ENCODE assay signal across 13 cellular contexts in the genomic region with DNA sequence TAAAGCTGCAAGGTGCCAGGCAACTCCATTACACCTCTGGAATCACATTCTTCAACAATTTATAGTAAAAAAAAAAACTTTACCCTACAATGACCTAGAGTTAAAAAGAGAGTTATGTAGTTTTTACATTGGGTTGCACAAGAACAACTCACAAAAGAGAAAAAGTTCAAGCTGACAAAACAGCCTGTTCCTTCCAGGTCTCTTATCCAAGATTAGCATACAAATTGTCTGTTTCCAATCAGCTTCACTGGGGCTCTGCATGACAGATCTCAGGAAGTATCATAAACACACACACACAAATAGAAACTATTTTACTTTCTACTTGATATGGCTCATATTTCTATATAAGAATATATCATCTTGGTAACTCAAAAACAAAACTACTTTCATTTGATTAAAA.
A peak's percentile ranks its signal among the peaks of the same experiment; 100 is the strongest.
DNase-seq lines count a peak whose midpoint lies in the region; ATAC-seq and TF ChIP-seq lines count a peak whose summit lies in the region.
"Had no signal": no experiment of that assay in that cellular context is flagged by ENCODE, and none has a peak within 500 bp of the region (broad histone marks: within the 10 kb centered on the region; RNA-seq: fewer than 3 reads in every experiment).

No MANE protein-coding gene starts in this region.

- peaks cover 0 to 5% of the 10 kb centered on the region in 2 donors for H3K27me3 Mint-ChIP-seq in natural killer cell treated with Interleukin-12 subunit alpha and Interleukin-12 subunit beta and Interleukin-15 and Interleukin-18, amount 100 ng/mL, for 72 hours

- DNase-seq in AG09319 (ENCODE audit: extremely low read depth, low read depth), result peak; percentile 59
- DNase-seq in LHCN-M2 (ENCODE audit: low read depth), result peak; percentile 5
- DNase-seq in fibroblast of gingiva (ENCODE audit: low read depth), result peak; percentile 85
- peak; percentile 44 for DNase-seq in iris pigment epithelial cell (ENCODE audit: low read depth)
- DNase-seq in natural killer cell treated with Interleukin-12 subunit alpha and Interleukin-12 subunit beta and Interleukin-15 and Interleukin-18, amount 100 ng/mL, for 72 hours (ENCODE audit: low spot score), result no peak
- DNase-seq in NCI-H187 (lab: John Stamatoyannopoulos, UW), result no peak
- no peak for DNase-seq in NCI-H1930 (lab: John Stamatoyannopoulos, UW)
- DNase-seq: COR-L47, NCI-H1105 treated with DMSO at 0.1 percent for 48 hours, NCI-H187 treated with DMSO at 0.1 percent for 48 hours, NCI-H2171, NCI-H446, NCI-H69 had no signal

- no peaks in the 10 kb centered on the region for H3K9me3 Mint-ChIP-seq in natural killer cell treated with Interleukin-12 subunit alpha and Interleukin-12 subunit beta and Interleukin-15 and Interleukin-18, amount 100 ng/mL, for 72 hours

- H3K4me1 Mint-ChIP-seq in natural killer cell treated with Interleukin-12 subunit alpha and Interleukin-12 subunit beta and Interleukin-15 and Interleukin-18, amount 100 ng/mL, for 72 hours (ENCODE audit: low read depth in 2 of 2), result no peaks in the 10 kb centered on the region

- ATAC-seq in natural killer cell treated with Interleukin-12 subunit alpha and Interleukin-12 subunit beta and Interleukin-15 and Interleukin-18, amount 100 ng/mL, for 72 hours, result no peak

- H3K36me3 Mint-ChIP-seq in natural killer cell treated with Interleukin-12 subunit alpha and Interleukin-12 subunit beta and Interleukin-15 and Interleukin-18, amount 100 ng/mL, for 72 hours, result no peaks in the 10 kb centered on the region

- TF ChIP-seq CTCF in AG09319 (IDR thresholded peaks at IDR 0.05; ENCODE audit: low read depth, low read length), result no peak

- H3K27ac Mint-ChIP-seq in natural killer cell treated with Interleukin-12 subunit alpha and Interleukin-12 subunit beta and Interleukin-15 and Interleukin-18, amount 100 ng/mL, for 72 hours, result no peak overlapping the region

- no peak overlapping the region for H3K4me3 Mint-ChIP-seq in natural killer cell treated with Interleukin-12 subunit alpha and Interleukin-12 subunit beta and Interleukin-15 and Interleukin-18, amount 100 ng/mL, for 72 hours

Comparison
In these comparisons a context has a peak if more than half of its experiments do, and no peak if none do; other contexts are left out.
1. DNase-seq: peak in AG09319 (single experiment), LHCN-M2 (single experiment), fibroblast of gingiva (single experiment) and iris pigment epithelial cell (single experiment); none in natural killer cell treated with Interleukin-12 subunit alpha and Interleukin-12 subunit beta and Interleukin-15 and Interleukin-18, amount 100 ng/mL, for 72 hours (single experiment), NCI-H187 (0 of 2) and NCI-H1930 (0 of 2).